ENCODE assay signal across 31 cellular contexts in genomic region chr2:196353717-196354116, GRCh38.
"Had no signal": no experiment of that assay in that cellular context is flagged by ENCODE, and none has a peak within 500 bp of the region (broad histone marks: within the 10 kb centered on the region; RNA-seq: fewer than 3 reads in every experiment).

No MANE protein-coding gene starts in this region.

- H3K36me3 ChIP-seq: neural progenitor cell, ovary, suprapubic skin, tibial artery, transverse colon, upper lobe of right lung, uterus had no signal

- H3K27ac ChIP-seq: neural progenitor cell, ovary, parathyroid adenoma, psoas muscle, skin epidermis, spleen, suprapubic skin, testis, tibial artery, transverse colon, upper lobe of right lung, uterus had no signal

- H3K36me3 Mint-ChIP-seq: natural killer cell, neural progenitor cell had no signal

- ATAC-seq: natural killer cell; psoas muscle; right cardiac atrium; sciatic nerve; stimulated activated memory B cell treated with anti-CD40 and anti-IgM and Interleukin-4, amounts not matched to agents 10 μg/mL and 1 μg/mL and 100 μg/mL, for 72 hours; stimulated activated naive CD8-positive, alpha-beta T cell treated with anti-CD3 and anti-CD28 coated beads, Interleukin-15, amount 100 ng/mL, for 72 hours; stimulated activated naive CD8-positive, alpha-beta T cell treated with anti-CD3 and anti-CD28 coated beads, Interleukin-15, Interleukin-2, amounts not matched to agents 100 U/mL and 50 U/mL, for 24 hours; upper lobe of right lung had no signal

- H3K9me3 Mint-ChIP-seq: natural killer cell, nephron, neural progenitor cell, type B pancreatic cell had no signal

- H3K27me3 ChIP-seq: ovary, spleen, suprapubic skin, testis, tibial artery, transverse colon, upper lobe of right lung, uterus had no signal

- H2AFZ ChIP-seq: neural progenitor cell, parathyroid adenoma had no signal

- H3K27ac Mint-ChIP-seq: natural killer cell; nephron; neural progenitor cell; progenitor cell of endocrine pancreas; stimulated activated memory B cell treated with anti-CD40 and anti-IgM and Interleukin-4, amounts not matched to agents 10 μg/mL and 1 μg/mL and 100 μg/mL, for 72 hours; type B pancreatic cell had no signal

- H3K4me3 Mint-ChIP-seq: natural killer cell; nephron; neural progenitor cell; stimulated activated memory B cell treated with anti-CD40 and anti-IgM and Interleukin-4, amounts not matched to agents 10 μg/mL and 1 μg/mL and 100 μg/mL, for 72 hours; stimulated activated naive CD8-positive, alpha-beta T cell treated with anti-CD3 and anti-CD28 coated beads, Interleukin-15, amount 100 ng/mL, for 72 hours; type B pancreatic cell had no signal

- H3K9ac ChIP-seq: neural progenitor cell, parathyroid adenoma had no signal

- H3K4me1 ChIP-seq: neural progenitor cell, parathyroid adenoma, psoas muscle, suprapubic skin, testis, tibial artery, transverse colon, upper lobe of right lung, uterus had no signal

- H3K79me2 ChIP-seq: parathyroid adenoma had no signal

- H3K4me3 ChIP-seq: neural progenitor cell, ovary, psoas muscle, skin epidermis, smooth muscle cell, spleen, suprapubic skin, testis, tibial artery, transverse colon, upper lobe of right lung, uterus had no signal

- H3K9me3 ChIP-seq: psoas muscle, suprapubic skin, testis, tibial artery, transverse colon, upper lobe of right lung, uterus had no signal

- H3K4me1 Mint-ChIP-seq: nephron; neural progenitor cell; stimulated activated memory B cell treated with anti-CD40 and anti-IgM and Interleukin-4, amounts not matched to agents 10 μg/mL and 1 μg/mL and 100 μg/mL, for 72 hours; stimulated activated naive CD8-positive, alpha-beta T cell treated with anti-CD3 and anti-CD28 coated beads, Interleukin-15, amount 100 ng/mL, for 72 hours had no signal

- H3K4me2 ChIP-seq: neural progenitor cell, smooth muscle cell had no signal

- DNase-seq: natural killer cell; occipital lobe; ovary; posterior cingulate gyrus; psoas muscle; right cardiac atrium; spleen; stimulated activated CD4-positive, alpha-beta T cell treated with anti-CD3 and anti-CD28 coated beads, Interleukin-12 subunit alpha, Interleukin-12 subunit beta, amount 100 ng/mL, for 4 hours; stimulated activated CD4-positive, alpha-beta T cell treated with anti-CD3 and anti-CD28 coated beads, Interleukin-1b, Interleukin-23, amount 100 ng/mL, for 48 hours; stimulated activated CD4-positive, alpha-beta T cell treated with anti-CD3 and anti-CD28 coated beads, Interleukin-4, amount 100 ng/mL, for 1 hour; stimulated activated CD4-positive, alpha-beta T cell treated with anti-CD3 and anti-CD28 coated beads, Interleukin-4, amount 100 ng/mL, for 4 hours; stimulated activated CD8-positive, alpha-beta memory T cell treated with anti-CD3 and anti-CD28 coated beads, Interleukin-4, amount 100 ng/mL, for 48 hours; stimulated activated naive CD4-positive, alpha-beta T cell; stimulated activated naive CD8-positive, alpha-beta T cell treated with anti-CD3 and anti-CD28 coated beads, Interleukin-15, amount 100 ng/mL, for 72 hours; stimulated activated naive CD8-positive, alpha-beta T cell treated with anti-CD3 and anti-CD28 coated beads, Interleukin-15, Interleukin-2, amounts not matched to agents 100 U/mL and 50 U/mL, for 24 hours; substantia nigra; testis; tibial artery; transverse colon; upper lobe of right lung; uterus had no signal

- H3K27me3 Mint-ChIP-seq: progenitor cell of endocrine pancreas; stimulated activated memory B cell treated with anti-CD40 and anti-IgM and Interleukin-4, amounts not matched to agents 10 μg/mL and 1 μg/mL and 100 μg/mL, for 72 hours; stimulated activated naive CD8-positive, alpha-beta T cell treated with anti-CD3 and anti-CD28 coated beads, Interleukin-15, amount 100 ng/mL, for 72 hours; type B pancreatic cell had no signal
